Comparison of ENCODE assay signal across 41 cellular contexts in the genomic region with DNA sequence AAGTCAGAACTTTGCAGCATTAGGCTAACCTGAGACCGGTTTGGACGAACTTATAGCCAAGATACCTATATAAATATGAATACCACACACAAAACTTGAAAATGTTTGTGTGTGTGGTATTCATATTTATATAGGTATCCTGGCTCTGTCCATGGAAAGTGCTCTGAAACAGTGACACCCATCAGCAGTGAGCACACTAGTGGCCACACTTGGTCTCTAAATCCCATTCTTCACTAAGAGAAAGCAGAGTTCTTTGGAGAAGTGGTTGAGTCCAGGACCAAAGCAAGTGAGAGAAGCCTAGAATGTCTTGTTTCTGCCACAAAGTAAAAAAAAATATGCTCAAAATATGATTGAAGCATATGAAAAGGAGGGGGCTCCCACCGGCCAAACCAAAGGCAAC.
"Had no signal": no experiment of that assay in that cellular context is flagged by ENCODE, and none has a peak within 500 bp of the region (broad histone marks: within the 10 kb centered on the region; RNA-seq: fewer than 3 reads in every experiment).

No MANE protein-coding gene starts in this region.

- H3K9me3 Mint-ChIP-seq: activated naive CD4-positive, alpha-beta T cell treated with anti-CD3 and anti-CD28 coated beads, Interleukin-2, amount 10 ng/mL, durations not matched to agents 7 days and 5 days; activated T-helper 1 cell treated with anti-CD3 and anti-CD28 coated beads, Interleukin-12 subunit alpha, Interleukin-12 subunit beta, Interleukin-2, Interleukin-4 antibody, amounts not matched to agents 30 ng/mL and 10 ng/mL and 1 ng/mL, durations not matched to agents 14 hours and 24 hours and 36 hours; activated T-helper 2 cell treated with anti-CD3 and anti-CD28 coated beads, Interferon-gamma antibody, Interleukin-2, Interleukin-4, amounts not matched to agents 10 μg/mL and 5 μg/mL and 100 μg/mL, durations not matched to agents 14 hours and 24 hours and 36 hours; central memory CD8-positive, alpha-beta T cell had no signal

- H3K27me3 ChIP-seq: ascending aorta, body of pancreas, brain microvascular endothelial cell, breast epithelium, cardiac muscle cell had no signal

- FAIRE-seq: astrocyte, bronchial epithelial cell had no signal

- DNase-seq: activated effector memory CD4-positive, alpha-beta T cell treated with anti-CD3 and anti-CD28 coated beads, Interleukin-2, amount 50 U/mL, for 16 hours; activated effector memory CD4-positive, alpha-beta T cell treated with Interleukin-2 at 50 U/mL for 16 hours; activated gamma-delta T cell; activated gamma-delta T cell treated with Interleukin-2 at 50 U/mL for 16 hours; activated naive CD4-positive, alpha-beta T cell; activated naive CD4-positive, alpha-beta T cell treated with anti-CD3 and anti-CD28 coated beads for 36 hours; activated naive CD4-positive, alpha-beta T cell treated with anti-CD3 and anti-CD28 coated beads, Interleukin-2, amount 50 U/mL, for 16 hours; activated naive CD4-positive, alpha-beta T cell treated with Interleukin-2 at 50 U/mL for 16 hours; activated naive CD8-positive, alpha-beta T cell treated with anti-CD3 and anti-CD28 coated beads for 36 hours; activated naive CD8-positive, alpha-beta T cell treated with anti-CD3 and anti-CD28 coated beads, Interleukin-2, amount 10 ng/mL, durations not matched to agents 7 days and 5 days; activated naive CD8-positive, alpha-beta T cell treated with anti-CD3 and anti-CD28 coated beads, Interleukin-2, amount 50 U/mL, for 24 hours; activated T-cell treated with anti-CD3 and anti-CD28 coated beads for 4 hours; activated T-cell treated with anti-CD3 and anti-CD28 coated beads, Interleukin-2, amount 50 U/mL, for 1 hour; activated T-cell treated with anti-CD3 and anti-CD28 coated beads, Interleukin-2, amount 50 U/mL, for 24 hours; activated T-cell treated with anti-CD3 and anti-CD28 coated beads, Interleukin-2, amount 50 U/mL, for 4 hours; activated T-cell treated with anti-CD3 and anti-CD28 coated beads, Interleukin-2, amount 50 U/mL, for 48 hours; activated T-cell treated with anti-CD3 and anti-CD28 coated beads, Interleukin-2, amount 50 U/mL, for 72 hours; adrenal gland; amniotic stem cell; amygdala; anterior cingulate cortex; aorta; body of pancreas; brain microvascular endothelial cell; caudate nucleus; central memory CD4-positive, alpha-beta T cell; cerebellar nuclear complex had no signal

- ATAC-seq: activated naive CD4-positive, alpha-beta T cell treated with anti-CD3 and anti-CD28 coated beads, Interleukin-2, amount 50 U/mL, for 72 hours; activated naive CD8-positive, alpha-beta T cell treated with anti-CD3 and anti-CD28 coated beads, Interleukin-2, amount 50 U/mL, for 24 hours; activated T-cell treated with anti-CD3 and anti-CD28 coated beads, Interleukin-2, amount 50 U/mL, for 4 hours; activated T-cell treated with anti-CD3 and anti-CD28 coated beads, Interleukin-2, amount 50 U/mL, for 72 hours; activated T-helper 17 cell treated with anti-CD3 and anti-CD28 coated beads, Interleukin-2, amount 50 U/mL, for 72 hours; body of pancreas had no signal

- H3K27ac Mint-ChIP-seq: activated naive CD4-positive, alpha-beta T cell treated with anti-CD3 and anti-CD28 coated beads for 36 hours; activated naive CD4-positive, alpha-beta T cell treated with anti-CD3 and anti-CD28 coated beads, Interleukin-2, amount 10 ng/mL, durations not matched to agents 7 days and 5 days; activated naive CD4-positive, alpha-beta T cell treated with anti-CD3 and anti-CD28 coated beads, Interleukin-2, amount 50 U/mL, for 24 hours; activated naive CD4-positive, alpha-beta T cell treated with anti-CD3 and anti-CD28 coated beads, Interleukin-2, amount 50 U/mL, for 72 hours; activated naive CD8-positive, alpha-beta T cell; activated naive CD8-positive, alpha-beta T cell treated with anti-CD3 and anti-CD28 coated beads for 36 hours; activated naive CD8-positive, alpha-beta T cell treated with anti-CD3 and anti-CD28 coated beads, Interleukin-2, amount 10 ng/mL, durations not matched to agents 7 days and 5 days; activated naive CD8-positive, alpha-beta T cell treated with anti-CD3 and anti-CD28 coated beads, Interleukin-2, amount 50 U/mL, for 24 hours; activated T-cell treated with anti-CD3 and anti-CD28 coated beads, Interleukin-2, amount 50 U/mL, for 24 hours; activated T-cell treated with anti-CD3 and anti-CD28 coated beads, Interleukin-2, amount 50 U/mL, for 72 hours; activated T-helper 1 cell treated with anti-CD3 and anti-CD28 coated beads, Interleukin-12 subunit alpha, Interleukin-12 subunit beta, Interleukin-2, Interleukin-4 antibody, amounts not matched to agents 30 ng/mL and 10 ng/mL and 1 ng/mL, durations not matched to agents 14 hours and 24 hours and 36 hours; activated T-helper 17 cell treated with anti-CD3 and anti-CD28 coated beads, Interleukin-2, amount 50 U/mL, for 72 hours; activated T-helper 2 cell treated with anti-CD3 and anti-CD28 coated beads, Interferon-gamma antibody, Interleukin-2, Interleukin-4, amounts not matched to agents 10 μg/mL and 5 μg/mL and 100 μg/mL, durations not matched to agents 14 hours and 24 hours and 36 hours; brain had no signal

- H3K36me3 Mint-ChIP-seq: activated naive CD4-positive, alpha-beta T cell treated with anti-CD3 and anti-CD28 coated beads, Interleukin-2, amount 10 ng/mL, durations not matched to agents 7 days and 5 days; activated naive CD8-positive, alpha-beta T cell; activated naive CD8-positive, alpha-beta T cell treated with anti-CD3 and anti-CD28 coated beads for 36 hours; activated naive CD8-positive, alpha-beta T cell treated with anti-CD3 and anti-CD28 coated beads, Interleukin-2, amount 10 ng/mL, durations not matched to agents 7 days and 5 days; brain had no signal

- H3K4me1 ChIP-seq: adrenal gland, body of pancreas, breast epithelium had no signal

- H3K4me1 Mint-ChIP-seq: activated naive CD4-positive, alpha-beta T cell treated with anti-CD3 and anti-CD28 coated beads, Interleukin-2, amount 10 ng/mL, durations not matched to agents 7 days and 5 days; activated naive CD4-positive, alpha-beta T cell treated with anti-CD3 and anti-CD28 coated beads, Interleukin-2, amount 50 U/mL, for 24 hours; activated naive CD8-positive, alpha-beta T cell treated with anti-CD3 and anti-CD28 coated beads for 36 hours; activated naive CD8-positive, alpha-beta T cell treated with anti-CD3 and anti-CD28 coated beads, Interleukin-2, amount 10 ng/mL, durations not matched to agents 7 days and 5 days; activated naive CD8-positive, alpha-beta T cell treated with anti-CD3 and anti-CD28 coated beads, Interleukin-2, amount 50 U/mL, for 24 hours; activated T-helper 17 cell treated with anti-CD3 and anti-CD28 coated beads, Interleukin-2, amount 50 U/mL, for 72 hours; central memory CD8-positive, alpha-beta T cell had no signal

- H3K27ac ChIP-seq: adrenal gland, ascending aorta, body of pancreas, brain microvascular endothelial cell, breast epithelium, cardiac muscle cell had no signal

- H3K9me3 ChIP-seq: adrenal gland, body of pancreas had no signal

- H3K36me3 ChIP-seq: adrenal gland, ascending aorta, brain microvascular endothelial cell, breast epithelium, cardiac muscle cell had no signal

- H3K4me3 ChIP-seq: adrenal gland, ascending aorta, body of pancreas, breast epithelium, cardiac muscle cell had no signal

- H3K4me3 Mint-ChIP-seq: activated naive CD4-positive, alpha-beta T cell treated with anti-CD3 and anti-CD28 coated beads for 36 hours; activated naive CD4-positive, alpha-beta T cell treated with anti-CD3 and anti-CD28 coated beads, Interleukin-2, amount 10 ng/mL, durations not matched to agents 7 days and 5 days; activated naive CD4-positive, alpha-beta T cell treated with anti-CD3 and anti-CD28 coated beads, Interleukin-2, amount 50 U/mL, for 24 hours; activated naive CD8-positive, alpha-beta T cell; activated naive CD8-positive, alpha-beta T cell treated with anti-CD3 and anti-CD28 coated beads for 36 hours; activated naive CD8-positive, alpha-beta T cell treated with anti-CD3 and anti-CD28 coated beads, Interleukin-2, amount 10 ng/mL, durations not matched to agents 7 days and 5 days; activated naive CD8-positive, alpha-beta T cell treated with anti-CD3 and anti-CD28 coated beads, Interleukin-2, amount 50 U/mL, for 24 hours; activated T-cell treated with anti-CD3 and anti-CD28 coated beads, Interleukin-2, amount 50 U/mL, for 24 hours; activated T-cell treated with anti-CD3 and anti-CD28 coated beads, Interleukin-2, amount 50 U/mL, for 4 hours; activated T-cell treated with anti-CD3 and anti-CD28 coated beads, Interleukin-2, amount 50 U/mL, for 72 hours; activated T-helper 1 cell treated with anti-CD3 and anti-CD28 coated beads, Interleukin-12 subunit alpha, Interleukin-12 subunit beta, Interleukin-2, Interleukin-4 antibody, amounts not matched to agents 30 ng/mL and 10 ng/mL and 1 ng/mL, durations not matched to agents 14 hours and 24 hours and 36 hours; activated T-helper 17 cell treated with anti-CD3 and anti-CD28 coated beads, Interleukin-2, amount 50 U/mL, for 72 hours; brain; central memory CD8-positive, alpha-beta T cell had no signal
